10 cellular contexts compared by ENCODE assay signal in the genomic region with DNA sequence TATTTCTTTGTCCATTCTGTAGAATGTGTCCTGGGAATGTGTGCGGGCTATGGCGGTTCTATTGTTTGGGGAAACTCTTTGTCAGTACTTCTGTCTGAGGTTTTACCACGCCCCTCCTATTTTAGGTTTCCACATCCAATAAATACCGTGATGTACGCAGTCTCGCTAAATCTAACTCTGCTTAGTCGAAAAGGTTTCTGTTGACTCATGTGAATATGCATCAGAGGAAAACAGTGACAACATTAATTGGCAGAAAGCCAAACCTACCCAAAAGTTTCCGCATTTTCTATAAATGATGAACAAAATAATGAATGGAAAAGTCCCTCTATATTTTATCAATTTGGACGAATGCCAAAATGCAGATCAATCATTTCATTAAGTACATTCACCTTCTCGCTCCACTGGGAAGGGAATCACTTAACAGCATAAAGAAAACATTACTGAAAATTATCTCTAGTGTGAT.
DNase-seq lines count a peak whose midpoint lies in the region; ATAC-seq and TF ChIP-seq lines count a peak whose summit lies in the region.
"Had no signal": no experiment of that assay in that cellular context is flagged by ENCODE, and none has a peak within 500 bp of the region (broad histone marks: within the 10 kb centered on the region; RNA-seq: fewer than 3 reads in every experiment).

No MANE protein-coding gene starts in this region.

- ATAC-seq in HG03469 (IDR thresholded peaks at IDR 0.05; ENCODE audit: unreplicated experiment) (no peak), HG03039 (IDR thresholded peaks at IDR 0.05; ENCODE audit: unreplicated experiment) (no peak)

- POLR2A ChIA-PET in CD8-positive, alpha-beta memory T cell (lab: Charles Lee): no interaction called here

- H3K4me1 Mint-ChIP-seq in CD8-positive, alpha-beta memory T cell: peaks cover 71 to 88% (median 71%) of the 10 kb centered on the region in 3 donors

- no peaks in the 10 kb centered on the region for H3K9me3 Mint-ChIP-seq in CD8-positive, alpha-beta memory T cell

- peaks cover 47% of the 10 kb centered on the region for H3K4me1 ChIP-seq in CD8-positive, alpha-beta memory T cell (ENCODE audit: insufficient read depth, low read length)
- peaks cover 2% of the 10 kb centered on the region for H3K4me1 ChIP-seq in parathyroid adenoma
- H3K4me1 ChIP-seq in Karpas-422 (ENCODE audit: low read length): no peaks in the 10 kb centered on the region

- no peaks in the 10 kb centered on the region for H3K79me2 ChIP-seq in parathyroid adenoma
- no peaks in the 10 kb centered on the region for H3K79me2 ChIP-seq in Karpas-422 (ENCODE audit: low read length)

- H3K27ac ChIP-seq in CD8-positive, alpha-beta memory T cell (ENCODE audit: low read depth, low read length): no peak overlapping the region
- H3K27ac ChIP-seq in parathyroid adenoma (peak overlapping the region; percentile 51), Karpas-422 (ENCODE audit: low read length) (no peak overlapping the region)
- H3K27ac ChIP-seq: VCaP had no signal

- H3K36me3 ChIP-seq in CD8-positive, alpha-beta memory T cell (ENCODE audit: insufficient read depth, low read length): peaks cover 4% of the 10 kb centered on the region
- H3K36me3 ChIP-seq in parathyroid adenoma (ENCODE audit: control insufficient read depth, insufficient read depth, low read length) (no peaks in the 10 kb centered on the region), Karpas-422 (ENCODE audit: insufficient read depth, low read length) (no peaks in the 10 kb centered on the region)

- H3K4me2 ChIP-seq in parathyroid adenoma (ENCODE audit: low read length) (no peak overlapping the region), Karpas-422 (ENCODE audit: low read depth, low read length, poor library complexity, severe bottlenecking) (no peak overlapping the region)

- TF ChIP-seq CTCF in parathyroid adenoma (IDR thresholded peaks at IDR 0.05): no peak

- H3K36me3 Mint-ChIP-seq in CD8-positive, alpha-beta memory T cell: peaks cover 6 to 13% (median 9%) of the 10 kb centered on the region in 3 donors

- H3K4me3 ChIP-seq in CD8-positive, alpha-beta memory T cell (ENCODE audit: low read length): no peak overlapping the region
- no peak overlapping the region for H3K4me3 ChIP-seq in parathyroid adenoma (ENCODE audit: low read depth, low read length)
- H3K4me3 ChIP-seq in Karpas-422 (ENCODE audit: low read length): no peak overlapping the region

- no peak overlapping the region for H2AFZ ChIP-seq in parathyroid adenoma
- H2AFZ ChIP-seq in Karpas-422 (ENCODE audit: low read length): no peak overlapping the region

- H3K9me3 ChIP-seq in CD8-positive, alpha-beta memory T cell (ENCODE audit: low read length): no peaks in the 10 kb centered on the region
- H3K9me3 ChIP-seq in parathyroid adenoma (ENCODE audit: control insufficient read depth, low read length) (no peaks in the 10 kb centered on the region), Karpas-422 (ENCODE audit: low read length) (no peaks in the 10 kb centered on the region)

- peak overlapping the region; percentile 1 to 87 (median 74) for H3K4me3 Mint-ChIP-seq in CD8-positive, alpha-beta memory T cell

- H3K27me3 Mint-ChIP-seq in CD8-positive, alpha-beta memory T cell: no peaks in the 10 kb centered on the region

- no peak overlapping the region for H3K9ac ChIP-seq in parathyroid adenoma
- no peak overlapping the region for H3K9ac ChIP-seq in Karpas-422 (ENCODE audit: low read length)

- no peaks in the 10 kb centered on the region for H4K20me1 ChIP-seq in Karpas-422 (ENCODE audit: insufficient read depth, low read depth, low read length)

- peak in 2 of 5 donors; percentile 58 to 63 for DNase-seq in CD8-positive, alpha-beta memory T cell
- DNase-seq in T-helper 9 cell (peak; percentile 29), D341Med (ENCODE audit: low spot score) (no peak), Karpas-422 (no peak)
- peak; percentile 43 for DNase-seq in effector CD4-positive, alpha-beta T cell
- DNase-seq: NCI-H1436 had no signal

- peak overlapping the region; percentile 80 to 95 (median 90) for H3K27ac Mint-ChIP-seq in CD8-positive, alpha-beta memory T cell

- CTCF ChIA-PET in CD8-positive, alpha-beta memory T cell (lab: Charles Lee): interaction anchor here (1.4 kb wide), 2 partner anchors 142 to 143 kb away, joined by 5 read pairs; a partner anchor contains a TSS

- H3K9me2 ChIP-seq in Karpas-422 (replicated peaks; ENCODE audit: insufficient read depth, low read length): no peaks in the 10 kb centered on the region

- no peaks in the 10 kb centered on the region for H3K27me3 ChIP-seq in CD8-positive, alpha-beta memory T cell (ENCODE audit: insufficient read depth, low read length, poor library complexity, severe bottlenecking)
- no peaks in the 10 kb centered on the region for H3K27me3 ChIP-seq in parathyroid adenoma (ENCODE audit: control insufficient read depth, insufficient read depth, low read length)
- no peaks in the 10 kb centered on the region for H3K27me3 ChIP-seq in Karpas-422 (ENCODE audit: low read length)

Comparison
In these comparisons a context has a peak if more than half of its experiments do, and no peak if none do; other contexts are left out.
1. DNase-seq: peak in T-helper 9 cell (single experiment) and effector CD4-positive, alpha-beta T cell (single experiment); none in D341Med (single experiment) and Karpas-422 (single experiment).